11 cellular contexts compared by ENCODE assay signal in genomic region chr16:87948119-87948545, GRCh38.
DNase-seq lines count a peak whose midpoint lies in the region; ATAC-seq and TF ChIP-seq lines count a peak whose summit lies in the region.
"Had no signal": no experiment of that assay in that cellular context is flagged by ENCODE, and none has a peak within 500 bp of the region (broad histone marks: within the 10 kb centered on the region; RNA-seq: fewer than 3 reads in every experiment).

No MANE protein-coding gene starts in this region.

- no peak overlapping the region; the same call in 1 of the 2 replicates for H3K9ac ChIP-seq in OCI-LY1 (ENCODE audit: low read length)

- H3K9me3 ChIP-seq in OCI-LY1 (ENCODE audit: low read length) = no peaks in the 10 kb centered on the region

- H3K4me1 ChIP-seq in OCI-LY1 (ENCODE audit: insufficient read depth, low read length, severe bottlenecking) = peaks cover 40% of the 10 kb centered on the region

- H3K36me3 ChIP-seq in OCI-LY1 (ENCODE audit: insufficient read depth, low read length) = peaks cover 4% of the 10 kb centered on the region; the same call in 1 of the 2 replicates

- no peak for TF ChIP-seq CTCF in OCI-LY1 (IDR thresholded peaks at IDR 0.05; ENCODE audit: low read length)

- H3K27me3 ChIP-seq in OCI-LY1 (ENCODE audit: insufficient read depth, low read length) = no peaks in the 10 kb centered on the region

- no peak overlapping the region for H2AFZ ChIP-seq in OCI-LY1 (ENCODE audit: low read length)

- peak; percentile 20 for DNase-seq in GF-D8 (lab: John Stamatoyannopoulos, UW)
- DNase-seq in epithelial cell of prostate (ENCODE audit: low read depth, low spot score) = no peak
- DNase-seq in pons (ENCODE audit: low spot score) = peak; percentile 75
- DNase-seq in NCI-H1436 treated with DMSO at 0.1 percent for 48 hours (lab: John Stamatoyannopoulos, UW) = no peak
- DNase-seq: NCI-H82; nephron progenitor cell; stimulated activated CD4-positive, alpha-beta T cell treated with anti-CD3 and anti-CD28 coated beads, Interleukin-2, amount 100 ng/mL, for 48 hours had no signal

- no peaks in the 10 kb centered on the region for H4K20me1 ChIP-seq in OCI-LY1 (ENCODE audit: insufficient read depth, low read length)

- no peak overlapping the region for H3K4me3 ChIP-seq in OCI-LY1 (ENCODE audit: low read depth, low read length, poor library complexity, severe bottlenecking)

- H3K27ac ChIP-seq in OCI-LY1 (ENCODE audit: low read depth, low read length, poor library complexity, severe bottlenecking) (peak overlapping the region; percentile 17), epithelial cell of prostate (peak overlapping the region; percentile 13)

- peak overlapping the region; percentile 40 for H3K4me2 ChIP-seq in OCI-LY1 (ENCODE audit: low read length)

- H3F3A ChIP-seq in OCI-LY1 (ENCODE audit: insufficient read depth, low read length) = no peaks in the 10 kb centered on the region

- ATAC-seq in HG02840 (IDR thresholded peaks at IDR 0.05; ENCODE audit: low FRiP score, unreplicated experiment) = no peak
- no peak for ATAC-seq in GM21529 (IDR thresholded peaks at IDR 0.05; ENCODE audit: unreplicated experiment)
- no peak for ATAC-seq in GM19023 (IDR thresholded peaks at IDR 0.05; ENCODE audit: unreplicated experiment)

- peaks cover 15% of the 10 kb centered on the region for H3K79me2 ChIP-seq in OCI-LY1 (ENCODE audit: insufficient read depth, low read length)

- no peaks in the 10 kb centered on the region for H3K9me2 ChIP-seq in OCI-LY1 (ENCODE audit: low read depth, low read length)

Comparison
In these comparisons a context has a peak if more than half of its experiments do, and no peak if none do; other contexts are left out.
1. DNase-seq: peak in GF-D8 (single experiment) and pons (single experiment); none in epithelial cell of prostate (single experiment) and NCI-H1436 treated with DMSO at 0.1 percent for 48 hours (single experiment).